In genomic region chr5:55715519-55716078, GRCh38 we compare ENCODE assay signal across 36 cellular contexts. TPM values are rescaled to one million over a fixed set of nuclear protein-coding genes. Genes with fewer than 3 reads are reported as not detected.
"Had no signal": no experiment of that assay in that cellular context is flagged by ENCODE, and none has a peak within 500 bp of the region (broad histone marks: within the 10 kb centered on the region; RNA-seq: fewer than 3 reads in every experiment).

No MANE protein-coding gene starts in this region.

- H3K27me3 ChIP-seq: MG63 had no signal

- H3K4me3 ChIP-seq: MG63 had no signal

- DNase-seq: Karpas-422, Kasumi-1, MG63, MM.1S, MV-4-11, NCI-H1048, NCI-H1092, NCI-H1092 treated with DMSO at 0.1 percent for 48 hours, NCI-H1105, NCI-H1105 treated with DMSO at 0.1 percent for 48 hours, NCI-H1417, NCI-H1417 treated with DMSO at 0.1 percent for 48 hours, NCI-H1436 treated with DMSO at 0.1 percent for 48 hours, NCI-H146, NCI-H1694, NCI-H1694 treated with DMSO at 0.1 percent for 48 hours, NCI-H187, NCI-H187 treated with DMSO at 0.1 percent for 48 hours, NCI-H1930, NCI-H2081, NCI-H2081 treated with DMSO at 0.1 percent for 48 hours, NCI-H2107, NCI-H2171, NCI-H2171 treated with DMSO at 0.1 percent for 48 hours, NCI-H2227 treated with DMSO at 0.1 percent for 48 hours, NCI-H226, NCI-H345, NCI-H446, NCI-H446 treated with DMSO at 0.1 percent for 48 hours, NCI-H510A, NCI-H510A treated with DMSO at 0.1 percent for 48 hours, NCI-H524 had no signal

- H3K36me3 ChIP-seq: MG63 had no signal

RNA-seq across cellular contexts. Expression of gene DDX4, which starts 22.3 kb away (rescaled TPM):
- total RNA-seq: LHCN-M2, M059J, MCF 10A, NCI-H460 had no signal
